ENCODE assay signal across 22 cellular contexts in genomic region chr20:34250005-34250404, GRCh38. TPM values are rescaled to one million over a fixed set of nuclear protein-coding genes. Genes with fewer than 3 reads are reported as not detected.
DNase-seq lines count a peak whose midpoint lies in the region; ATAC-seq, FAIRE-seq and TF ChIP-seq lines count a peak whose summit lies in the region.
"Had no signal": no experiment of that assay in that cellular context is flagged by ENCODE, and none has a peak within 500 bp of the region (broad histone marks: within the 10 kb centered on the region; RNA-seq: fewer than 3 reads in every experiment).

No MANE protein-coding gene starts in this region.

- no peak for TF ChIP-seq RAD21 in HepG2 (CRISPR knock-in tag; IDR thresholded peaks at IDR 0.05)

- CTCF ChIA-PET in HepG2 (lab: Yijun Ruan, JAX; ENCODE audit: low intra/inter-chr PET ratio, low total read pairs) = no interaction called here
- CTCF ChIA-PET in PC-3 (lab: Charles Lee) = no interaction called here

- H3K9ac ChIP-seq in HepG2 (ENCODE audit: insufficient read depth, low read depth, low read length) = no peak overlapping the region
- no peak overlapping the region for H3K9ac ChIP-seq in PC-3 (ENCODE audit: low read length)
- no peak overlapping the region for H3K9ac ChIP-seq in Karpas-422 (ENCODE audit: low read length)

- in situ Hi-C loops in HepG2 (cut with HindIII; ENCODE audit: extremely low pct_ligation_motif_present, low pct_unique_long_range_greater_than_20kb) = no loop called here

- 0 out of 3 replicates have a peak, but pooled peaks have one; percentile 16 for ATAC-seq in HepG2
- no peak for ATAC-seq in right lobe of liver
- ATAC-seq in PC-3 = peak; percentile 22; the same call in 1 of the 2 replicates
- ATAC-seq in HG03469 (IDR thresholded peaks at IDR 0.05; ENCODE audit: unreplicated experiment) = no peak
- ATAC-seq in HG03135 (IDR thresholded peaks at IDR 0.05; ENCODE audit: unreplicated experiment) = no peak

- H3F3A ChIP-seq in PC-3 (ENCODE audit: low read length, unreplicated experiment) = no peaks in the 10 kb centered on the region

- H3K4me2 ChIP-seq in HepG2 (ENCODE audit: low read depth, low read length) = no peak overlapping the region
- no peak overlapping the region for H3K4me2 ChIP-seq in PC-3 (ENCODE audit: low read length)
- no peak overlapping the region for H3K4me2 ChIP-seq in Karpas-422 (ENCODE audit: low read depth, low read length, poor library complexity, severe bottlenecking)
- H3K4me2 ChIP-seq: GM23338 had no signal

- intact Hi-C loops in HepG2 (cut with micrococcal nuclease; ENCODE audit: unreplicated experiment) = no loop called here
- intact Hi-C loops in right lobe of liver (cut with DNase I) = no loop called here
- intact Hi-C loops in PC-3 (cut with micrococcal nuclease) = no loop called here

- H3K4me3 ChIP-seq in HepG2 (replicated peaks in 1 of 3; ENCODE audit: insufficient read depth in 1 of 3, low read depth in 2 of 3, low read length in 3 of 3) = no peak overlapping the region
- no peak overlapping the region for H3K4me3 ChIP-seq in right lobe of liver
- H3K4me3 ChIP-seq in PC-3 (ENCODE audit: low read length) = no peak overlapping the region
- H3K4me3 ChIP-seq in mesodermal cell (ENCODE audit: extremely low read depth, insufficient read depth, low read length, poor library complexity, severe bottlenecking) = no peak overlapping the region
- H3K4me3 ChIP-seq in Karpas-422 (ENCODE audit: low read length) = no peak overlapping the region
- H3K4me3 ChIP-seq: GM23338, MG63, SJSA1 had no signal

- H4K20me1 ChIP-seq in HepG2 (ENCODE audit: insufficient read depth, low read length) (no peaks in the 10 kb centered on the region), PC-3 (ENCODE audit: low read length) (no peaks in the 10 kb centered on the region), Karpas-422 (ENCODE audit: insufficient read depth, low read depth, low read length) (no peaks in the 10 kb centered on the region)

- H3K27me3 ChIP-seq in HepG2 (ENCODE audit: control insufficient read depth in 1 of 2, insufficient read depth in 2 of 2, low read length in 2 of 2) = no peaks in the 10 kb centered on the region
- H3K27me3 ChIP-seq in right lobe of liver = no peaks in the 10 kb centered on the region
- H3K27me3 ChIP-seq in PC-3 (ENCODE audit: low read length) = no peaks in the 10 kb centered on the region
- no peaks in the 10 kb centered on the region for H3K27me3 ChIP-seq in Karpas-422 (ENCODE audit: low read length)
- H3K27me3 ChIP-seq: MG63, SJSA1 had no signal

- POLR2A ChIA-PET in HepG2 (lab: Yijun Ruan, JAX) = no interaction called here
- POLR2A ChIA-PET in PC-3 (lab: Charles Lee; ENCODE audit: unreplicated experiment) = no interaction called here

- H3K27ac ChIP-seq in HepG2 (ENCODE audit: extremely low read length, insufficient read depth, low read length) (no peak overlapping the region), right lobe of liver (no peak overlapping the region), PC-3 (ENCODE audit: low read length) (no peak overlapping the region), mesodermal cell (ENCODE audit: low read depth, low read length, severe bottlenecking) (peak overlapping the region; percentile 2), Karpas-422 (ENCODE audit: low read length) (no peak overlapping the region)
- H3K27ac ChIP-seq: SJSA1 had no signal

- H2AFZ ChIP-seq in HepG2 (ENCODE audit: low read length) (no peak overlapping the region), PC-3 (ENCODE audit: low read length) (no peak overlapping the region), Karpas-422 (ENCODE audit: low read length) (no peak overlapping the region)

- no peak for TF ChIP-seq CTCF in HepG2 (CRISPR knock-in tag; IDR thresholded peaks at IDR 0.05)
- no peak for TF ChIP-seq CTCF in right lobe of liver (IDR thresholded peaks at IDR 0.05)
- TF ChIP-seq CTCF in PC-3 (conservative IDR thresholded peaks at IDR 0.05; ENCODE audit: low read depth, low read length) = no peak

- H3K36me3 ChIP-seq in HepG2 (replicated peaks in 1 of 2; ENCODE audit: control insufficient read depth in 1 of 2, insufficient read depth in 2 of 2, low read length in 2 of 2) = no peaks in the 10 kb centered on the region
- no peaks in the 10 kb centered on the region for H3K36me3 ChIP-seq in right lobe of liver
- H3K36me3 ChIP-seq in PC-3 (ENCODE audit: low read depth, low read length) = no peaks in the 10 kb centered on the region
- no peaks in the 10 kb centered on the region for H3K36me3 ChIP-seq in mesodermal cell (ENCODE audit: control insufficient read depth, insufficient read depth, low read length)
- H3K36me3 ChIP-seq in Karpas-422 (ENCODE audit: insufficient read depth, low read length) = no peaks in the 10 kb centered on the region
- H3K36me3 ChIP-seq: MG63, SJSA1 had no signal

- no peak for DNase-seq in HepG2 (ENCODE audit: low spot score)
- no peak for DNase-seq in right lobe of liver
- DNase-seq in PC-3 = no peak
- no peak for DNase-seq in SIG-M5 (lab: John Stamatoyannopoulos, UW)
- no peak for DNase-seq in Karpas-422
- DNase-seq: CD4-positive, alpha-beta memory T cell; DMS153; MG63; NCI-H1092 treated with DMSO at 0.1 percent for 48 hours; NCI-H1694; NCI-H2081 treated with DMSO at 0.1 percent for 48 hours; NCI-H510A; NCI-H748 treated with DMSO at 0.1 percent for 48 hours had no signal

- H3K79me2 ChIP-seq in HepG2 (ENCODE audit: insufficient read depth, low read length) = no peaks in the 10 kb centered on the region
- H3K79me2 ChIP-seq in PC-3 (ENCODE audit: low read length) = no peaks in the 10 kb centered on the region
- no peaks in the 10 kb centered on the region for H3K79me2 ChIP-seq in Karpas-422 (ENCODE audit: low read length)

- H3K9me2 ChIP-seq in PC-3 (replicated peaks; ENCODE audit: low read length) = no peaks in the 10 kb centered on the region
- H3K9me2 ChIP-seq in Karpas-422 (replicated peaks; ENCODE audit: insufficient read depth, low read length) = no peaks in the 10 kb centered on the region

- no peak for TF ChIP-seq POLR2A in HepG2 (IDR thresholded peaks at IDR 0.05; ENCODE audit: insufficient read depth in 1 of 2, low read depth in 2 of 2, low read length in 2 of 2)
- no peak for TF ChIP-seq POLR2A in right lobe of liver (IDR thresholded peaks at IDR 0.05)

- TF ChIP-seq EP300 in HepG2 (IDR thresholded peaks at IDR 0.05; ENCODE audit: low read depth in 2 of 2, low read length in 2 of 2) (no peak), HepG2 (CRISPR knock-in tag; IDR thresholded peaks at IDR 0.05; ENCODE audit: borderline replicate concordance) (no peak)

- H3K4me1 ChIP-seq in HepG2 (ENCODE audit: insufficient read depth, low read length) = peaks cover 10% of the 10 kb centered on the region
- H3K4me1 ChIP-seq in right lobe of liver = peaks cover 0 to 3% (median under 1%) of the 10 kb centered on the region in 4 donors
- no peaks in the 10 kb centered on the region for H3K4me1 ChIP-seq in PC-3 (ENCODE audit: insufficient read depth, low read length)
- H3K4me1 ChIP-seq in mesodermal cell (ENCODE audit: control insufficient read depth, insufficient read depth, low read length, poor library complexity, severe bottlenecking) = no peaks in the 10 kb centered on the region
- H3K4me1 ChIP-seq in Karpas-422 (ENCODE audit: low read length) = no peaks in the 10 kb centered on the region

- H3K9me3 ChIP-seq in HepG2 (ENCODE audit: low read length) = no peaks in the 10 kb centered on the region
- H3K9me3 ChIP-seq in right lobe of liver = no peaks in the 10 kb centered on the region
- no peaks in the 10 kb centered on the region for H3K9me3 ChIP-seq in PC-3 (ENCODE audit: low read length)
- peaks cover 6% of the 10 kb centered on the region for H3K9me3 ChIP-seq in mesodermal cell (ENCODE audit: control insufficient read depth, low read length)
- H3K9me3 ChIP-seq in Karpas-422 (ENCODE audit: low read length) = no peaks in the 10 kb centered on the region
- H3K9me3 ChIP-seq: MG63, SJSA1 had no signal

- FAIRE-seq in HepG2 (lab: Jason Lieb, UNC) = no peak
- FAIRE-seq: A204.1, GM19239 had no signal

- BruUV-seq in HepG2 (replicated peaks; lab: Mats Ljungman, UMichigan) = no TSS peak
- BruUV-seq in PC-3 (replicated peaks; lab: Mats Ljungman, UMichigan) = no TSS peak

RNA-seq across cellular contexts. Expression of gene ASIP, which starts 8.8 kb away (rescaled TPM):
- not detected in 2 replicates for total RNA-seq in HepG2 (2016; rRNA removed; fragmentation: Illumina TruSeq; extraction: Trizol)
- total RNA-seq in HepG2 (2016; cell fraction: cytosol; rRNA removed; fragmentation: Illumina TruSeq; extraction: Trizol; ENCODE audit: low read depth) = not detected in 2 replicates
- not detected in 2 replicates for total RNA-seq in HepG2 (2016; cell fraction: insoluble cytoplasmic fraction; rRNA removed; fragmentation: Illumina TruSeq; extraction: Trizol)
- not detected in 2 replicates for total RNA-seq in HepG2 (2016; cell fraction: membrane; rRNA removed; fragmentation: Illumina TruSeq; extraction: Trizol)
- not detected in 2 replicates for total RNA-seq in HepG2 (2016; cell fraction: nucleus; rRNA removed; fragmentation: Illumina TruSeq; extraction: Trizol)
- polyA plus RNA-seq in HepG2 (2011; rRNA removed) = not detected in 2 replicates
- not detected in 2 replicates for polyA plus RNA-seq in HepG2 (2011; cell fraction: cytosol; rRNA removed)
- polyA plus RNA-seq in HepG2 (2011; cell fraction: nucleus; rRNA removed) = not detected in 2 replicates
- polyA plus RNA-seq in HepG2 (2012) = not detected in 2 replicates
- polyA plus RNA-seq in HepG2 (2016; cell fraction: cytosol; fragmentation: Illumina TruSeq; extraction: Trizol; ENCODE audit: low read depth) = not detected in 2 replicates
- polyA plus RNA-seq in HepG2 (2016; cell fraction: insoluble cytoplasmic fraction; fragmentation: Illumina TruSeq; extraction: Trizol; ENCODE audit: low read depth) = not detected in 2 replicates
- 0.39 TPM in 1 of 2 replicates, not detected in the other for polyA plus RNA-seq in HepG2 (2016; cell fraction: membrane; fragmentation: Illumina TruSeq; extraction: Trizol; ENCODE audit: low read depth)
- not detected in 2 replicates for polyA plus RNA-seq in HepG2 (2016; cell fraction: nucleus; fragmentation: Illumina TruSeq; extraction: Trizol; ENCODE audit: insufficient read depth, low read depth)
- polyA minus RNA-seq in HepG2 (2011; rRNA and poly(A)+ RNA removed; ENCODE audit: low replicate concordance) = not detected in 2 replicates
- not detected in 2 replicates for polyA minus RNA-seq in HepG2 (2011; cell fraction: cytosol; rRNA and poly(A)+ RNA removed)
- polyA minus RNA-seq in HepG2 (2011; cell fraction: nucleus; rRNA and poly(A)+ RNA removed) = not detected in 2 replicates
- total RNA-seq in right lobe of liver = under 1 TPM in 1 of 6 experiments, not detected in 5; 0.42 TPM
- total RNA-seq in PC-3 (2014; rRNA removed) = not detected in 2 replicates
- 0.74 TPM for polyA plus RNA-seq in mesodermal cell (2013, experiment 1 of 2)
- polyA plus RNA-seq in mesodermal cell (2013, experiment 2 of 2) = 1.3 TPM
- not detected in 2 replicates for total RNA-seq in Karpas-422 (2014; rRNA removed; shearing (Covaris generic); ENCODE audit: low replicate concordance)
- total RNA-seq: CD4-positive, alpha-beta memory T cell; GM23338; HT-29; SJSA1 had no signal
- polyA plus RNA-seq: BJ; CD4-positive, alpha-beta memory T cell; GM23338 had no signal

RNA-seq across cellular contexts. Expression of gene AHCY, which starts 53.1 kb away (rescaled TPM):
- total RNA-seq in HepG2 (2016; rRNA removed; fragmentation: Illumina TruSeq; extraction: Trizol) (407 and 447 TPM in 2 replicates), right lobe of liver (100 to 1,000 TPM in 5 of 6 experiments, 10 to 100 TPM in 1; 66.5 to 142 (median 111) TPM), PC-3 (2014; rRNA removed) (265 and 267 TPM in 2 replicates)
- total RNA-seq in HepG2 (2016; cell fraction: cytosol; rRNA removed; fragmentation: Illumina TruSeq; extraction: Trizol; ENCODE audit: low read depth) = 184 and 192 TPM in 2 replicates
- 393 and 407 TPM in 2 replicates for total RNA-seq in HepG2 (2016; cell fraction: insoluble cytoplasmic fraction; rRNA removed; fragmentation: Illumina TruSeq; extraction: Trizol)
- 419 and 431 TPM in 2 replicates for total RNA-seq in HepG2 (2016; cell fraction: membrane; rRNA removed; fragmentation: Illumina TruSeq; extraction: Trizol)
- total RNA-seq in HepG2 (2016; cell fraction: nucleus; rRNA removed; fragmentation: Illumina TruSeq; extraction: Trizol) = 242 and 265 TPM in 2 replicates
- polyA plus RNA-seq in HepG2 (2011; rRNA removed) = 419 and 492 TPM in 2 replicates
- 522 and 613 TPM in 2 replicates for polyA plus RNA-seq in HepG2 (2011; cell fraction: cytosol; rRNA removed)
- polyA plus RNA-seq in HepG2 (2011; cell fraction: nucleus; rRNA removed) = 339 and 378 TPM in 2 replicates
- 339 and 364 TPM in 2 replicates for polyA plus RNA-seq in HepG2 (2012)
- 232 and 234 TPM in 2 replicates for polyA plus RNA-seq in HepG2 (2016; cell fraction: cytosol; fragmentation: Illumina TruSeq; extraction: Trizol; ENCODE audit: low read depth)
- 393 and 446 TPM in 2 replicates for polyA plus RNA-seq in HepG2 (2016; cell fraction: insoluble cytoplasmic fraction; fragmentation: Illumina TruSeq; extraction: Trizol; ENCODE audit: low read depth)
- polyA plus RNA-seq in HepG2 (2016; cell fraction: membrane; fragmentation: Illumina TruSeq; extraction: Trizol; ENCODE audit: low read depth) = 384 and 399 TPM in 2 replicates
- polyA plus RNA-seq in HepG2 (2016; cell fraction: nucleus; fragmentation: Illumina TruSeq; extraction: Trizol; ENCODE audit: insufficient read depth, low read depth) = 372 and 382 TPM in 2 replicates
- 730 and 1,221 TPM in 2 replicates for polyA minus RNA-seq in HepG2 (2011; rRNA and poly(A)+ RNA removed; ENCODE audit: low replicate concordance)
- 306 and 309 TPM in 2 replicates for polyA minus RNA-seq in HepG2 (2011; cell fraction: cytosol; rRNA and poly(A)+ RNA removed)
- polyA minus RNA-seq in HepG2 (2011; cell fraction: nucleus; rRNA and poly(A)+ RNA removed) = 166 and 188 TPM in 2 replicates
- 199 TPM for polyA plus RNA-seq in mesodermal cell (2013, experiment 1 of 2)
- polyA plus RNA-seq in mesodermal cell (2013, experiment 2 of 2) = 179 TPM
- total RNA-seq in Karpas-422 (2014; rRNA removed; shearing (Covaris generic); ENCODE audit: low replicate concordance) = 191 and 277 TPM in 2 replicates

Comparison
In these comparisons a context has a peak if more than half of its experiments do, and no peak if none do; other contexts are left out.
1. ATAC-seq: peak in HepG2 (single experiment) and PC-3 (single experiment); none in right lobe of liver (0 of 4), HG03469 (single experiment) and HG03135 (single experiment).